19 cellular contexts compared by ENCODE assay signal in genomic region chr5:11224788-11225187, GRCh38.
DNase-seq lines count a peak whose midpoint lies in the region; ATAC-seq and TF ChIP-seq lines count a peak whose summit lies in the region.
"Had no signal": no experiment of that assay in that cellular context is flagged by ENCODE, and none has a peak within 500 bp of the region (broad histone marks: within the 10 kb centered on the region; RNA-seq: fewer than 3 reads in every experiment).

No MANE protein-coding gene starts in this region.

- intact Hi-C loops in natural killer cell (cut with micrococcal nuclease): no loop called here
- intact Hi-C loops in mucosa of descending colon (cut with DNase I, micrococcal nuclease): no loop called here

- H3K36me3 ChIP-seq in mucosa of descending colon (ENCODE audit: low read depth): no peaks in the 10 kb centered on the region
- H3K36me3 ChIP-seq: BE2C; BLaER1 treated with 17β-estradiol and CSF1 and Interleukin-3, amounts not matched to agents 10 nM and 100 nM had no signal

- no peak overlapping the region for H3K4me3 Mint-ChIP-seq in natural killer cell
- no peak overlapping the region for H3K4me3 Mint-ChIP-seq in natural killer cell treated with Interleukin-12 subunit alpha and Interleukin-12 subunit beta and Interleukin-15 and Interleukin-18, amount 100 ng/mL, for 72 hours
- H3K4me3 Mint-ChIP-seq in immature natural killer cell: no peak overlapping the region
- H3K4me3 Mint-ChIP-seq: CD4-positive, alpha-beta T cell; CD8-positive, alpha-beta T cell had no signal

- ATAC-seq in natural killer cell: peak; percentile 39 to 76 (median 68)
- ATAC-seq in natural killer cell treated with Interleukin-12 subunit alpha and Interleukin-12 subunit beta and Interleukin-15 and Interleukin-18, amount 100 ng/mL, for 72 hours: no peak
- no peak for ATAC-seq in mucosa of descending colon
- ATAC-seq: A549; CD8-positive, alpha-beta T cell; GM12878 had no signal

- DNase-seq in natural killer cell (no peak), MV-4-11 (lab: John Stamatoyannopoulos, UW) (peak; percentile 11), immature natural killer cell (peak in 2 of 3 donors; percentile 2 to 6), NOMO-1 (lab: John Stamatoyannopoulos, UW; ENCODE audit: unreplicated experiment in 2 of 2) (no peak), mucosa of descending colon (no peak)
- DNase-seq in natural killer cell treated with Interleukin-12 subunit alpha and Interleukin-12 subunit beta and Interleukin-15 and Interleukin-18, amount 100 ng/mL, for 72 hours (ENCODE audit: low spot score): no peak
- DNase-seq: AML-193; BE2C; Caco-2; Calu3; CD4-positive, alpha-beta T cell; CD8-positive, alpha-beta T cell; DMS79; DND-41; EL; GDM1 had no signal

- no peak overlapping the region for H3K4me3 ChIP-seq in mucosa of descending colon
- H3K4me3 ChIP-seq: A549; BLaER1 treated with 17β-estradiol and CSF1 and Interleukin-3, amounts not matched to agents 10 nM and 100 nM; GM12878 had no signal

- H3K27ac Mint-ChIP-seq in natural killer cell: no peak overlapping the region
- H3K27ac Mint-ChIP-seq in natural killer cell treated with Interleukin-12 subunit alpha and Interleukin-12 subunit beta and Interleukin-15 and Interleukin-18, amount 100 ng/mL, for 72 hours: no peak overlapping the region
- H3K27ac Mint-ChIP-seq in immature natural killer cell: no peak overlapping the region
- H3K27ac Mint-ChIP-seq: CD4-positive, alpha-beta T cell; CD8-positive, alpha-beta T cell had no signal

- H3K9me3 Mint-ChIP-seq in natural killer cell: no peaks in the 10 kb centered on the region
- H3K9me3 Mint-ChIP-seq in natural killer cell treated with Interleukin-12 subunit alpha and Interleukin-12 subunit beta and Interleukin-15 and Interleukin-18, amount 100 ng/mL, for 72 hours: no peaks in the 10 kb centered on the region
- no peaks in the 10 kb centered on the region for H3K9me3 Mint-ChIP-seq in immature natural killer cell
- H3K9me3 Mint-ChIP-seq: CD8-positive, alpha-beta T cell had no signal

- H3K27me3 Mint-ChIP-seq in natural killer cell (ENCODE audit: low read depth in 2 of 2): no peaks in the 10 kb centered on the region
- no peaks in the 10 kb centered on the region for H3K27me3 Mint-ChIP-seq in natural killer cell treated with Interleukin-12 subunit alpha and Interleukin-12 subunit beta and Interleukin-15 and Interleukin-18, amount 100 ng/mL, for 72 hours
- peaks cover 0 to 3% (median 2%) of the 10 kb centered on the region in 3 donors for H3K27me3 Mint-ChIP-seq in immature natural killer cell (ENCODE audit: low read depth in 3 of 3)
- H3K27me3 Mint-ChIP-seq: CD4-positive, alpha-beta T cell had no signal

- H3K4me1 Mint-ChIP-seq in natural killer cell (no peaks in the 10 kb centered on the region), immature natural killer cell (peaks cover 0 to 9% of the 10 kb centered on the region in 2 donors)
- peaks cover 0 to 3% of the 10 kb centered on the region in 2 donors for H3K4me1 Mint-ChIP-seq in natural killer cell treated with Interleukin-12 subunit alpha and Interleukin-12 subunit beta and Interleukin-15 and Interleukin-18, amount 100 ng/mL, for 72 hours (ENCODE audit: low read depth in 2 of 2)

- H3K4me1 ChIP-seq in mucosa of descending colon (ENCODE audit: low read depth): no peaks in the 10 kb centered on the region
- H3K4me1 ChIP-seq: A549, BE2C, Caco-2 had no signal

- no peaks in the 10 kb centered on the region for H3K36me3 Mint-ChIP-seq in natural killer cell
- no peaks in the 10 kb centered on the region for H3K36me3 Mint-ChIP-seq in natural killer cell treated with Interleukin-12 subunit alpha and Interleukin-12 subunit beta and Interleukin-15 and Interleukin-18, amount 100 ng/mL, for 72 hours
- H3K36me3 Mint-ChIP-seq in immature natural killer cell: peaks cover 0 to 5% (median 3%) of the 10 kb centered on the region in 3 donors
- H3K36me3 Mint-ChIP-seq: CD8-positive, alpha-beta T cell had no signal

- no peak for TF ChIP-seq CTCF in natural killer cell (IDR thresholded peaks at IDR 0.05)
- no peak for TF ChIP-seq CTCF in mucosa of descending colon (IDR thresholded peaks at IDR 0.05)

- no peaks in the 10 kb centered on the region for H3K9me3 ChIP-seq in mucosa of descending colon
- H3K9me3 ChIP-seq: A549, BE2C, Caco-2 had no signal

Comparison
In these comparisons a context has a peak if more than half of its experiments do, and no peak if none do; other contexts are left out.
1. ATAC-seq: peak in natural killer cell (3 of 3); none in natural killer cell treated with Interleukin-12 subunit alpha and Interleukin-12 subunit beta and Interleukin-15 and Interleukin-18, amount 100 ng/mL, for 72 hours (0 of 2) and mucosa of descending colon (single experiment).
2. DNase-seq: peak in MV-4-11 (single experiment) and immature natural killer cell (2 of 3); none in natural killer cell (single experiment), natural killer cell treated with Interleukin-12 subunit alpha and Interleukin-12 subunit beta and Interleukin-15 and Interleukin-18, amount 100 ng/mL, for 72 hours (single experiment), NOMO-1 (0 of 2) and mucosa of descending colon (0 of 3).